In the genomic region with DNA sequence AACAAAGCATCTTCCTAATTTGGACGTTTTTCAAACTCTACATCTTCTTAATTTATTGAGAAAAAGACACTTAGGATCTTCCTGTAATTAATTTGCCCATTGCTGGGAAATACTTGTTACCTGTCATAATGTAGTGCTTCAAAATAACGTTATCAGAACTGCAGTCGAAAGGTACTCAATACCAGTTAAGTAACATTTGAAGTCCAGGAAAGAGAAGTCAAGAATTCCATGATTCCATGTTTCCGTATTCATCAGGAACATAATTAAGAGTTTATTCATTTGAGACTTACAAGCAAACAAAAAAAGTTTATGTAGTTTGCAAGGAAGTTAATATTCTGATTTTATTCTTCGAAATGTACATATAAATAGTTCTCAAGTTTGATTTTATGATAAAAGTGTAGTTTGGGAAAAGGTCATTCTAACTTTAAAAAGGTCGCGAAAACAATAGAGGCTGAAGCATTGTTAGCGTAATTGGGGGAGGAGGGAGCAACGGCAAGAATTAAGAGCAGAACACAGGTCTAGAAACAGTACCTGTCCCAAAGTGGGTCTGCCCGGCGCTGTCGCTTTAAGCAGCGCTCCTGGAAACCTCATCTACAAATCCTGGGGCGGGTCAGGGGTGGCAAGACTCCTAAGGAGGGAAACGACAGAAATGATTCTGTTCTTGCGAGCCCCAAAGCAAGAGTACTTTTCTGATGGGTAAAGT, we compare ENCODE assay signal across 8 cellular contexts. TPM values are rescaled to one million over a fixed set of nuclear protein-coding genes. Genes with fewer than 3 reads are reported as not detected.
DNase-seq lines count a peak whose midpoint lies in the region; ATAC-seq, FAIRE-seq and TF ChIP-seq lines count a peak whose summit lies in the region.

No MANE protein-coding gene starts in this region.

- H2AFZ ChIP-seq in GM23338 (peak overlapping the region; percentile 81), mesenchymal stem cell (ENCODE audit: low read depth, low read length) (no peak overlapping the region)

- H3K4me3 ChIP-seq in A549: peak overlapping the region; percentile 79
- peak overlapping the region; percentile 89 for H3K4me3 ChIP-seq in GM23338
- H3K4me3 ChIP-seq in adipocyte (ENCODE audit: low read length): peak overlapping the region; percentile 91
- peak overlapping the region in 1 of 2 experiments; percentile 82 for H3K4me3 ChIP-seq in mesenchymal stem cell (ENCODE audit: insufficient read depth in 1 of 2, low read depth in 1 of 2, low read length in 2 of 2)

- no peak overlapping the region for H2BK12ac ChIP-seq in mesenchymal stem cell (ENCODE audit: low read length in 2 of 2)

- TF ChIP-seq CTCF in A549 (IDR thresholded peaks at IDR 0.05): no peak
- no peak for TF ChIP-seq CTCF in GM23338 (conservative IDR thresholded peaks at IDR 0.05; ENCODE audit: low read depth in 2 of 2)

- TF ChIP-seq POLR2A in A549 (IDR thresholded peaks at IDR 0.05; ENCODE audit: low read length): no peak

- peak in 1 of 2 experiments; percentile 26; a peak in 3 of 6 replicates for ATAC-seq in A549
- peak; percentile 6 for ATAC-seq in GM23338
- no peak for ATAC-seq in HG02840 (IDR thresholded peaks at IDR 0.05; ENCODE audit: low FRiP score, unreplicated experiment)
- no peak for ATAC-seq in GM18858 (IDR thresholded peaks at IDR 0.05; ENCODE audit: unreplicated experiment)

- no peak overlapping the region for H2BK5ac ChIP-seq in mesenchymal stem cell (ENCODE audit: low read depth, low read length, poor library complexity, severe bottlenecking)

- intact Hi-C loops in posterior cingulate gyrus (cut with DNase I): loop anchor here (5.0 kb wide), 1 partner anchor 123 kb away; the partner anchor contains the start of gene CNOT2

- TF ChIP-seq EP300 in A549 (IDR thresholded peaks at IDR 0.05): no peak

- H3K9me3 Mint-ChIP-seq in GM23338: peaks cover 3% of the 10 kb centered on the region; the same call in 1 of the 3 replicates

- H3K27me3 ChIP-seq in GM23338 (ENCODE audit: insufficient read depth) (peaks cover 29% of the 10 kb centered on the region), adipocyte (replicated peaks; ENCODE audit: control insufficient read depth, insufficient read depth, low read length) (peaks cover 4% of the 10 kb centered on the region), mesenchymal stem cell (ENCODE audit: control insufficient read depth in 1 of 2, insufficient read depth in 1 of 2, low read length in 2 of 2) (peaks cover 0 to 17% of the 10 kb centered on the region in 2 experiments)

- no peak for TF ChIP-seq RAD21 in A549 (conservative IDR thresholded peaks at IDR 0.05 in 1 of 2, IDR thresholded peaks at IDR 0.05 in 1 of 2)

- no peak overlapping the region for H3K14ac ChIP-seq in mesenchymal stem cell (ENCODE audit: low read length in 2 of 2)

- H3K4me2 ChIP-seq in A549 (peak overlapping the region; percentile 100), GM23338 (peak overlapping the region; percentile 88), mesenchymal stem cell (ENCODE audit: low read length, poor library complexity, severe bottlenecking) (peak overlapping the region; percentile 77)

- H2BK120ac ChIP-seq in mesenchymal stem cell (ENCODE audit: low read depth, low read length): no peak overlapping the region

- no peak overlapping the region for H4K91ac ChIP-seq in mesenchymal stem cell (ENCODE audit: low read length)

- no peak for FAIRE-seq in A549 (lab: Jason Lieb, UNC)

- H2AK5ac ChIP-seq in mesenchymal stem cell (ENCODE audit: low read length, severe bottlenecking): no peak overlapping the region

- H4K20me1 ChIP-seq in GM23338 (replicated peaks; ENCODE audit: insufficient read depth): 0 out of 2 replicates have a peak, but pooled peaks cover 3% of the 10 kb centered on the region

- H3K27ac ChIP-seq in A549 (no peak overlapping the region), GM23338 (ENCODE audit: low read depth) (no peak overlapping the region), mesenchymal stem cell (ENCODE audit: low read length, poor library complexity, severe bottlenecking) (no peak overlapping the region)

- H3K36me3 ChIP-seq in GM23338 (ENCODE audit: insufficient read depth) (no peaks in the 10 kb centered on the region), adipocyte (ENCODE audit: control insufficient read depth, insufficient read depth, low read length, severe bottlenecking) (no peaks in the 10 kb centered on the region), mesenchymal stem cell (ENCODE audit: control insufficient read depth in 1 of 2, insufficient read depth in 2 of 2, low read depth in 1 of 2, low read length in 2 of 2) (no peaks in the 10 kb centered on the region)

- 25% methylated on average over 16 of the region's 16 CpGs for WGBS in A549 (ENCODE audit: missing lambda C conversion rate)
- 27% methylated on average over 12 of the region's 16 CpGs for WGBS in mesenchymal stem cell

- peaks cover 17% of the 10 kb centered on the region for H3K27me3 Mint-ChIP-seq in GM23338 (ENCODE audit: insufficient read depth, low read depth, poor library complexity)

- H3K4me1 ChIP-seq in A549 (peaks cover 12% of the 10 kb centered on the region; the same call in 2 of the 3 replicates), GM23338 (ENCODE audit: insufficient read depth) (peaks cover 35% of the 10 kb centered on the region), adipocyte (ENCODE audit: control insufficient read depth, insufficient read depth, low read length) (peaks cover 14% of the 10 kb centered on the region), mesenchymal stem cell (ENCODE audit: control insufficient read depth, insufficient read depth, low read depth, low read length) (peaks cover 11% of the 10 kb centered on the region)

- peak; percentile 6 to 19 for DNase-seq in A549 (ENCODE audit: low read depth in 1 of 2, low spot score in 1 of 2)
- DNase-seq in GM23338 (ENCODE audit: low spot score): no peak
- DNase-seq in adipocyte (ENCODE audit: low read depth): no peak
- no peak for DNase-seq in mesenchymal stem cell
- DNase-seq in posterior cingulate gyrus: no peak
- no peak for DNase-seq in retina

- peaks cover 18% of the 10 kb centered on the region for H3K4me1 Mint-ChIP-seq in GM23338

- H3K23ac ChIP-seq in mesenchymal stem cell (ENCODE audit: low read length in 2 of 2): no peak overlapping the region

- POLR2A ChIA-PET in A549 (lab: Yijun Ruan, JAX): interaction anchor here (0.6 kb wide), 1 partner anchor 56 kb away, joined by 3 read pairs; no protein-coding TSS in a partner anchor

- H3K36me3 Mint-ChIP-seq in GM23338 (ENCODE audit: low read depth): peaks cover 4% of the 10 kb centered on the region; the same call in 2 of the 3 replicates

- H2BK15ac ChIP-seq in mesenchymal stem cell (ENCODE audit: low read depth, poor library complexity, severe bottlenecking): no peak overlapping the region

- H4K8ac ChIP-seq in mesenchymal stem cell (ENCODE audit: low read length): no peak overlapping the region

- H3K18ac ChIP-seq in mesenchymal stem cell (ENCODE audit: low read depth in 1 of 2, low read length in 2 of 2): no peak overlapping the region

- H3K9me3 ChIP-seq in A549 (no peaks in the 10 kb centered on the region), adipocyte (ENCODE audit: control insufficient read depth, low read length) (no peaks in the 10 kb centered on the region), mesenchymal stem cell (ENCODE audit: control insufficient read depth, low read length) (no peaks in the 10 kb centered on the region)

- no peaks in the 10 kb centered on the region for H3K9me2 ChIP-seq in GM23338 (ENCODE audit: insufficient read depth)

- H3K4ac ChIP-seq in mesenchymal stem cell (ENCODE audit: low read depth in 1 of 2, low read length in 2 of 2): no peak overlapping the region

- H3K4me3 Mint-ChIP-seq in GM23338: peak overlapping the region; percentile 86

- CTCF ChIA-PET in A549 (lab: Yijun Ruan, JAX): interaction anchor here (0.9 to 1.7 kb wide), 3 partner anchors 17 to 464 kb away, joined by 3 to 5 read pairs (median 3); no protein-coding TSS in a partner anchor

- no peak overlapping the region for H3K9ac ChIP-seq in adipocyte (ENCODE audit: low read length)
- H3K9ac ChIP-seq in mesenchymal stem cell (ENCODE audit: low read length): peak overlapping the region; percentile 16

- no peak overlapping the region for H3K27ac Mint-ChIP-seq in GM23338

- H3K79me2 ChIP-seq in GM23338 (replicated peaks; ENCODE audit: insufficient read depth): peaks cover 26% of the 10 kb centered on the region

- H3F3A ChIP-seq in GM23338 (replicated peaks; ENCODE audit: low read depth): no peaks in the 10 kb centered on the region; the same call in 1 of the 2 replicates

- H3K79me1 ChIP-seq in mesenchymal stem cell (replicated peaks; ENCODE audit: low read length, poor library complexity, severe bottlenecking): peaks cover 3% of the 10 kb centered on the region

TF ChIP-seq in A549, 52 proteins besides CTCF, POLR2A, EP300 and RAD21:
- TF ChIP-seq RNF2 (IDR thresholded peaks at IDR 0.05; ENCODE audit: borderline replicate concordance, low read depth) (0 out of 2 replicates have a peak, but pooled peaks have one; percentile 41), NFE2L2 (conservative IDR thresholded peaks at IDR 0.05; ENCODE audit: low read length) (no peak)

RNA-seq across cellular contexts. Expression of gene KCNMB4, which starts 1.2 kb away (rescaled TPM):
- polyA plus RNA-seq in A549 (2011; rRNA removed) (0.13 TPM in 2 replicates), A549 (2017; fragmentation: RNase III; extraction: RNeasy Plus Mini Kit Qiagen cat#74134 plus additional on column Dnase treatment) (0.04 to 0.08 TPM (median 0.08 TPM) in 3 replicates), GM23338 (2016; fragmentation: Nextera tagmentation; extraction: Ambion mirVana) (9.4 and 11.3 TPM in 2 replicates)
- 0.04 and 0.05 TPM in 2 replicates for polyA plus RNA-seq in A549 (2012; cell fraction: cytosol; rRNA removed)
- 0.02 and 0.06 TPM in 2 replicates for polyA plus RNA-seq in A549 (2012; cell fraction: nucleus; rRNA removed)
- polyA minus RNA-seq in A549 (2011; rRNA and poly(A)+ RNA removed): 0.08 and 0.10 TPM in 2 replicates
- 14.7 and 18.0 TPM in 2 replicates for total RNA-seq in GM23338 (2014; rRNA removed; shearing (Covaris generic))
- polyA plus RNA-seq in mesenchymal stem cell (2013, experiment 1 of 2): 1.7 TPM
- 2.0 TPM for polyA plus RNA-seq in mesenchymal stem cell (2013, experiment 2 of 2)

Comparison
In these comparisons a context has a peak if more than half of its experiments do, and no peak if none do; other contexts are left out.
1. DNase-seq: peak in A549 (2 of 2); none in GM23338 (single experiment), adipocyte (single experiment), mesenchymal stem cell (single experiment), posterior cingulate gyrus (0 of 10) and retina (single experiment).
2. Peak in every context shown above with its lines, with median percentiles within 50 percentile points of each other: H3K4me2 ChIP-seq.